11 cellular contexts compared by ENCODE assay signal in genomic region chr5:32233220-32233695, GRCh38. TPM values are rescaled to one million over a fixed set of nuclear protein-coding genes. Genes with fewer than 3 reads are reported as not detected.
DNase-seq lines count a peak whose midpoint lies in the region; ATAC-seq, FAIRE-seq and TF ChIP-seq lines count a peak whose summit lies in the region.
"Had no signal": no experiment of that assay in that cellular context is flagged by ENCODE, and none has a peak within 500 bp of the region (broad histone marks: within the 10 kb centered on the region; RNA-seq: fewer than 3 reads in every experiment).

No MANE protein-coding gene starts in this region.

- H3K4me3 ChIP-seq in HL-60 (replicated peaks; ENCODE audit: insufficient read depth, low read length) = no peak overlapping the region
- H3K4me3 ChIP-seq in subcutaneous abdominal adipose tissue (ENCODE audit: low read depth in 1 of 5, low read length in 5 of 5) = no peak overlapping the region
- H3K4me3 ChIP-seq: HAP-1, PC-9 had no signal

- H3K27me3 ChIP-seq in HL-60 (ENCODE audit: insufficient read depth, poor library complexity, severe bottlenecking) (no peaks in the 10 kb centered on the region), subcutaneous abdominal adipose tissue (ENCODE audit: control insufficient read depth in 5 of 5, insufficient read depth in 4 of 5, low read length in 5 of 5) (no peaks in the 10 kb centered on the region)

- peaks cover 15 to 35% (median 31%) of the 10 kb centered on the region in 5 donors for H3K4me1 ChIP-seq in subcutaneous abdominal adipose tissue (ENCODE audit: control insufficient read depth in 5 of 5, insufficient read depth in 5 of 5, low read length in 5 of 5)
- H3K4me1 ChIP-seq: HAP-1 had no signal

- no peak for TF ChIP-seq POLR2A in H54 (IDR thresholded peaks at IDR 0.05; ENCODE audit: low read depth, low read length)

- DNase-seq in HL-60 (ENCODE audit: low read depth in 1 of 2, low spot score in 1 of 2) = peak in 1 of 2 experiments; percentile 67
- DNase-seq in amniotic epithelial cell (ENCODE audit: low read depth) = peak; percentile 29
- peak; percentile 93 for DNase-seq in left lobe of liver (ENCODE audit: low spot score)
- no peak for DNase-seq in H54 (ENCODE audit: insufficient read length, low spot score)
- DNase-seq in NCI-H1105 (lab: John Stamatoyannopoulos, UW) = no peak
- no peak for DNase-seq in HEK293T (ENCODE audit: extremely low spot score)
- no peak for DNase-seq in T-helper 9 cell

- H3K27ac ChIP-seq in HL-60 (replicated peaks) (peak overlapping the region; percentile 85), subcutaneous abdominal adipose tissue (ENCODE audit: low read depth, low read length) (peak overlapping the region; percentile 89)
- H3K27ac ChIP-seq: KMS-11 had no signal

- FAIRE-seq in H54 (lab: Jason Lieb, UNC) = no peak

- peak overlapping the region in 3 of 5 donors; percentile 10 to 44 (median 36) for H3K9ac ChIP-seq in subcutaneous abdominal adipose tissue (ENCODE audit: low read length in 5 of 5)
- H3K9ac ChIP-seq: KMS-11 had no signal

- POLR2A ChIA-PET in HEK293T (lab: Yijun Ruan, JAX) = no interaction called here

- CTCF ChIA-PET in HEK293T (lab: Yijun Ruan, JAX) = interaction anchor here (0.6 to 3.8 kb wide), 4 partner anchors 8 to 380 kb away, joined by 3 to 29 read pairs (median 8); no protein-coding TSS in a partner anchor

- H3K36me3 ChIP-seq in subcutaneous abdominal adipose tissue (ENCODE audit: control insufficient read depth in 5 of 5, insufficient read depth in 5 of 5, low read length in 5 of 5) = peaks cover 5 to 66% (median 45%) of the 10 kb centered on the region in 5 donors

- no peak for TF ChIP-seq CTCF in HL-60 (IDR thresholded peaks at IDR 0.05; ENCODE audit: insufficient read depth, low read length)

- peak; percentile 76 for ATAC-seq in left lobe of liver

- H3K9me3 ChIP-seq in subcutaneous abdominal adipose tissue (ENCODE audit: control insufficient read depth in 5 of 5, low read length in 5 of 5) = no peaks in the 10 kb centered on the region
- H3K9me3 ChIP-seq: HAP-1 had no signal

TF ChIP-seq in HEK293T, 16 proteins besides CTCF, POLR2A, EP300 and RAD21:
- TF ChIP-seq BHLHE40 (IDR thresholded peaks at IDR 0.05; ENCODE audit: borderline replicate concordance) = no peak
- TF ChIP-seq ARNT (IDR thresholded peaks at IDR 0.05) = no peak
- TF ChIP-seq ZNF384 (IDR thresholded peaks at IDR 0.05) = no peak
- TF ChIP-seq SP1 (IDR thresholded peaks at IDR 0.05) = no peak

RNA-seq across cellular contexts. Expression of gene GOLPH3, which starts 59.1 kb away (rescaled TPM):
- total RNA-seq in left lobe of liver = 66.6 TPM

Comparison
In these comparisons a context has a peak if more than half of its experiments do, and no peak if none do; other contexts are left out.
1. DNase-seq: peak in amniotic epithelial cell (single experiment) and left lobe of liver (single experiment); none in H54 (single experiment), NCI-H1105 (single experiment), HEK293T (single experiment) and T-helper 9 cell (single experiment).